ENCODE assay signal across 8 cellular contexts in the genomic region with DNA sequence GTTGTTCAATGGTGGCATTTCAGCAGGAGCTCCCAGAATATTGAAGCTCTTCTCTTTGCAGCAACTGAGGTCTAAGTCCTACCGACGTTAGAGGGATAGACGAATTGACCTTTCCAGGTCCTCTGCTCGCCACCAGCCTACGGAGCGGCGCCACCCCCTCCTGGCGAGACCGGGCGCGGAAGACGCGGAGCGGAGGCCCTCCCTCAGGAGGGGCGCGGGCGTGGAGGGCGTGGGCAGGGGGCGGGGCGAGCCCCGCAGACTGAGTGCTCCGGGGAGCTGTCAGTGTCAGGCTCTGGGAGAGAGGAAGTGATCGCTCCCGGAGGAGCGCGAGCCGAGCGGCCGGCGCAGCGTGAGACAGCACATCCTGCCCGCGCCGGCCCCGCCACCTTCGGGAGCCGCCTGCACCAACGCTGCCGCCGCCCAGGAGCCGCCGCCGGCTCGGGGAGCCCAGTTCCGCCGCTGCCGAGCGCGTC. TPM values are rescaled to one million over a fixed set of nuclear protein-coding genes. Genes with fewer than 3 reads are reported as not detected.
DNase-seq lines count a peak whose midpoint lies in the region; TF ChIP-seq lines count a peak whose summit lies in the region.

A gene (plus strand): TSS at position 257 of the 473 bp plus-strand sequence. CDS start 32,176 bp downstream, outside the sequence.

- H3K4me3 ChIP-seq in cardiac fibroblast (replicated peaks in 1 of 2; ENCODE audit: low read depth in 2 of 2, low read length in 2 of 2) (peak within 1 kb of the TSS; percentile 57 to 64), skeletal muscle tissue (ENCODE audit: low read length in 3 of 3) (peak within 1 kb of the TSS; percentile 69 to 83 (median 79))

- DNase-seq in GM10248 (ENCODE audit: extremely low spot score), result peak; percentile 79
- DNase-seq in H4 (ENCODE audit: low spot score), result peak; percentile 82
- DNase-seq in KBM-7, result peak; percentile 80
- DNase-seq in SHP77 (lab: John Stamatoyannopoulos, UW), result peak; percentile 64 to 74
- peak; percentile 64 for DNase-seq in cardiac fibroblast (ENCODE audit: low read depth in 2 of 2)
- peak; percentile 62 for DNase-seq in iris pigment epithelial cell (ENCODE audit: low read depth)
- DNase-seq in activated effector memory CD4-positive, alpha-beta T cell treated with Interleukin-2 at 50 U/mL for 16 hours, result no peak

- no peaks in the 10 kb centered on the region for H3K36me3 ChIP-seq in skeletal muscle tissue (ENCODE audit: control insufficient read depth in 3 of 3, insufficient read depth in 3 of 3, low read length in 3 of 3)

- no peak for TF ChIP-seq CTCF in GM10248 (IDR thresholded peaks at IDR 0.05; ENCODE audit: control extremely low read depth, extremely low read depth, low read depth, missing control alignments)
- no peak for TF ChIP-seq CTCF in cardiac fibroblast (IDR thresholded peaks at IDR 0.05; ENCODE audit: low read depth, low read length)

- H3K9me3 ChIP-seq in skeletal muscle tissue (ENCODE audit: control insufficient read depth in 3 of 3, low read length in 3 of 3), result no peaks in the 10 kb centered on the region

- in situ Hi-C loops in KBM-7 (cut with MboI; ENCODE audit: low pct_unique_long_range_greater_than_20kb, low sequenced_read_pairs), result no loop called here

- no peak within 1 kb of the TSS for H3K27ac ChIP-seq in skeletal muscle tissue (ENCODE audit: low read depth, low read length)

- CTCF ChIA-PET in GM10248 (lab: Yijun Ruan, JAX), result interaction anchor here (1.1 to 1.6 kb wide), 3 partner anchors 22 to 46 kb away, joined by 3 to 5 read pairs (median 4); no protein-coding TSS in a partner anchor

- POLR2A ChIA-PET in GM10248 (lab: Yijun Ruan, JAX), result no interaction called here

- peaks cover 0 to 13% (median 8%) of the 10 kb centered on the region in 3 donors for H3K4me1 ChIP-seq in skeletal muscle tissue (ENCODE audit: control insufficient read depth in 3 of 3, insufficient read depth in 3 of 3, low read length in 3 of 3)

- H3K27me3 ChIP-seq in skeletal muscle tissue (ENCODE audit: control insufficient read depth in 3 of 3, insufficient read depth in 3 of 3, low read length in 3 of 3), result no peaks in the 10 kb centered on the region

- peak within 1 kb of the TSS; percentile 59 to 76 (median 73) for H3K9ac ChIP-seq in skeletal muscle tissue (ENCODE audit: low read depth in 1 of 3, low read length in 3 of 3)

RNA-seq across cellular contexts. Expression of the gene that starts here (rescaled TPM):
- 6.2 and 6.5 TPM in 2 replicates for total RNA-seq in H4 (2014; rRNA removed; shearing (Covaris generic))
- total RNA-seq in skeletal muscle tissue, result 1.6 TPM
